ENCODE assay signal across 8 cellular contexts in genomic region chr20:55777641-55778040, GRCh38.
"Had no signal": no experiment of that assay in that cellular context is flagged by ENCODE, and none has a peak within 500 bp of the region (broad histone marks: within the 10 kb centered on the region; RNA-seq: fewer than 3 reads in every experiment).

No MANE protein-coding gene starts in this region.

- FAIRE-seq: H1, H54, K562 had no signal

- ATAC-seq: GM23338, K562 had no signal

- DNase-seq: H9, HCEC 1CT, IMR-90, KG1 had no signal

- H3K4me3 ChIP-seq: GM23338, K562 had no signal
